Comparison of ENCODE assay signal across 1 cellular context in genomic region chr1:192808588-192809285, GRCh38.
TF ChIP-seq lines count a peak whose summit lies in the region.

Gene RGS2 (plus strand): TSS chr1:192809039. CDS start chr1:192809072, 33 bp downstream.

TF ChIP-seq in K562, 482 proteins besides CTCF, POLR2A, EP300 and RAD21 (continued from another document and continues in another):
- TF ChIP-seq ZBTB11 (CRISPR knock-in tag; IDR thresholded peaks at IDR 0.05), result no peak
- TF ChIP-seq ZNF398 (CRISPR knock-in tag; IDR thresholded peaks at IDR 0.05), result no peak
- no peak for TF ChIP-seq ZBTB9 (CRISPR knock-in tag; IDR thresholded peaks at IDR 0.05)
- no peak for TF ChIP-seq MAFK (IDR thresholded peaks at IDR 0.05; ENCODE audit: low read length)
- peak; percentile 69 for TF ChIP-seq RBBP5 (IDR thresholded peaks at IDR 0.05; ENCODE audit: borderline replicate concordance, insufficient read depth, low read length, poor library complexity, severe bottlenecking)
- TF ChIP-seq CXXC5 (CRISPR knock-in tag; IDR thresholded peaks at IDR 0.05), result peak; percentile 74
- TF ChIP-seq HDAC8 (tag; IDR thresholded peaks at IDR 0.05), result 0 out of 2 replicates have a peak, but pooled peaks have one; percentile 17
- TF ChIP-seq ZZZ3 (IDR thresholded peaks at IDR 0.05), result no peak
- TF ChIP-seq NKRF (IDR thresholded peaks at IDR 0.05; ENCODE audit: borderline replicate concordance), result peak; percentile 70; the same call in 1 of the 2 replicates
- peak; percentile 75 for TF ChIP-seq RBM25 (IDR thresholded peaks at IDR 0.05; ENCODE audit: low read depth, low read length, severe bottlenecking)
- TF ChIP-seq RHOXF2B (CRISPR knock-in tag; conservative IDR thresholded peaks at IDR 0.05), result no peak
- no peak for TF ChIP-seq NR4A1 (CRISPR knock-in tag; IDR thresholded peaks at IDR 0.05)
- TF ChIP-seq NR4A1 (tag; IDR thresholded peaks at IDR 0.05), result 0 out of 2 replicates have a peak, but pooled peaks have one; percentile 8
- peak; percentile 78 for TF ChIP-seq ARID4B (CRISPR knock-in tag; IDR thresholded peaks at IDR 0.05)
- no peak for TF ChIP-seq CHD1 (IDR thresholded peaks at IDR 0.05; ENCODE audit: low read length)
- TF ChIP-seq MAX (CRISPR knock-in tag; IDR thresholded peaks at IDR 0.05), result peak; percentile 80; the same call in 1 of the 2 replicates
- TF ChIP-seq GABPA (tag; conservative IDR thresholded peaks at IDR 0.05; ENCODE audit: low read depth), result no peak
- peak; percentile 68 for TF ChIP-seq SAP30 (IDR thresholded peaks at IDR 0.05; ENCODE audit: borderline replicate concordance, insufficient read depth, low read depth, low read length, poor library complexity, severe bottlenecking)
- peak; percentile 50; the same call in 1 of the 2 replicates for TF ChIP-seq TGIF2 (CRISPR knock-in tag; IDR thresholded peaks at IDR 0.05)
- no peak for TF ChIP-seq ZNF592 (IDR thresholded peaks at IDR 0.05)
- no peak for TF ChIP-seq CHCHD3 (CRISPR knock-in tag; IDR thresholded peaks at IDR 0.05)
- TF ChIP-seq EHMT2 (IDR thresholded peaks at IDR 0.05), result peak; percentile 26; the same call in 1 of the 2 replicates
- TF ChIP-seq YY1 (IDR thresholded peaks at IDR 0.05; ENCODE audit: borderline replicate concordance in 1 of 3, control insufficient read depth in 1 of 3, extremely low read depth in 1 of 3, insufficient read depth in 3 of 3, insufficient read length in 1 of 3, insufficient replicate concordance in 2 of 3, low read depth in 1 of 3, low read length in 2 of 3), result peak in 1 of 3 experiments; percentile 45
- no peak for TF ChIP-seq E2F3 (CRISPR knock-in tag; IDR thresholded peaks at IDR 0.05)
- TF ChIP-seq GABPB1 (CRISPR knock-in tag; IDR thresholded peaks at IDR 0.05), result peak; percentile 61; the same call in 1 of the 2 replicates
- peak in 1 of 2 experiments; percentile 32; a peak in 2 of 4 replicates for TF ChIP-seq FOXK2 (conservative IDR thresholded peaks at IDR 0.05 in 1 of 2, IDR thresholded peaks at IDR 0.05 in 1 of 2; ENCODE audit: low read depth in 2 of 2)
- TF ChIP-seq ZNF347 (CRISPR knock-in tag; IDR thresholded peaks at IDR 0.05; ENCODE audit: low read depth), result no peak
- peak; percentile 88 for TF ChIP-seq CREM (IDR thresholded peaks at IDR 0.05; ENCODE audit: low read depth)
- no peak for TF ChIP-seq YBX1 (IDR thresholded peaks at IDR 0.05)
- TF ChIP-seq ZNF561 (CRISPR knock-in tag; conservative IDR thresholded peaks at IDR 0.05), result no peak; the same call in 1 of the 2 replicates
- 0 out of 2 replicates have a peak, but pooled peaks have one; percentile 81 for TF ChIP-seq LCOR (CRISPR knock-in tag; IDR thresholded peaks at IDR 0.05)
- TF ChIP-seq HDAC6 (IDR thresholded peaks at IDR 0.05; ENCODE audit: low read depth, low read length), result 0 out of 2 replicates have a peak, but pooled peaks have one; percentile 11
- TF ChIP-seq HOXB6 (CRISPR knock-in tag; IDR thresholded peaks at IDR 0.05; ENCODE audit: borderline replicate concordance), result no peak
- peak; percentile 94 for TF ChIP-seq PHF8 (IDR thresholded peaks at IDR 0.05; ENCODE audit: borderline replicate concordance, low read length)
- TF ChIP-seq HDAC2 (IDR thresholded peaks at IDR 0.05), result peak; percentile 65; the same call in 1 of the 2 replicates
- TF ChIP-seq RFX1 (IDR thresholded peaks at IDR 0.05), result no peak
- peak; percentile 91 for TF ChIP-seq ZBTB33 (CRISPR knock-in tag; IDR thresholded peaks at IDR 0.05)
- TF ChIP-seq BHLHE40 (IDR thresholded peaks at IDR 0.05; ENCODE audit: low read length), result peak; percentile 79
